Comparison of ENCODE assay signal across 3 cellular contexts in the genomic region with DNA sequence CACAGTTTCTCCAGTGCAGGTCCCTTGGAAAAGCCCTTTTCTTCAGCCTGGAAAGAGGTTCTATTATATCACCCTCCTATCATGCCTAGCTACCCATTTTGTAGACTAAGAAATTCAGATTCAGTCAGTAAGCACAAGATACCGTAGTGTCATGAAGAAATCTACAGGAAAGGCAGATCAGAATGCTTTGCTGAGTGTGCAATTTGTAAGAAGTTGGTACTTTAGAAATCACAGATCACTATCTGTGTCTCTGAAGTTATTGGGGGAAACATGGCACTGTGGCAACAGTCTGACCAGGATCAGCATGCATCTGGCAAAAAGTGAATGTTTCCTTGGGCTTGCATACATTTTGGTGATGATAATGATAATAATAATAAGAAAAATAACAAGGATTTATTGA.
TF ChIP-seq lines count a peak whose summit lies in the region.

No MANE protein-coding gene starts in this region.

TF ChIP-seq in A549, 52 proteins besides CTCF, POLR2A, EP300 and RAD21:
- TF ChIP-seq, protein P1, sequence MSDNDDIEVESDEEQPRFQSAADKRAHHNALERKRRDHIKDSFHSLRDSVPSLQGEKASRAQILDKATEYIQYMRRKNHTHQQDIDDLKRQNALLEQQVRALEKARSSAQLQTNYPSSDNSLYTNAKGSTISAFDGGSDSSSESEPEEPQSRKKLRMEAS (IDR thresholded peaks at IDR 0.05), result no peak
- peak; percentile 70 for TF ChIP-seq MAFK (IDR thresholded peaks at IDR 0.05; ENCODE audit: partially characterized antibody)

TF ChIP-seq in IMR-90, 13 proteins besides CTCF, POLR2A, EP300 and RAD21:
- no peak for TF ChIP-seq NFE2L2 (IDR thresholded peaks at IDR 0.05; ENCODE audit: low read depth, low read length)
- peak; percentile 73 for TF ChIP-seq MAFK (IDR thresholded peaks at IDR 0.05; ENCODE audit: low read depth, low read length)

TF ChIP-seq in K562, 482 proteins besides CTCF, POLR2A, EP300 and RAD21 (continued from another document):
- TF ChIP-seq PRMT5 (CRISPR knock-in tag; IDR thresholded peaks at IDR 0.05), result no peak
- peak; percentile 19; the same call in 1 of the 2 replicates for TF ChIP-seq C11orf30 (IDR thresholded peaks at IDR 0.05; ENCODE audit: low read depth)
- 0 out of 2 replicates have a peak, but pooled peaks have one; percentile 25 for TF ChIP-seq MAFG (tag; conservative IDR thresholded peaks at IDR 0.05)
- TF ChIP-seq ZNF316 (IDR thresholded peaks at IDR 0.05), result peak; percentile 50; the same call in 1 of the 2 replicates
- no peak for TF ChIP-seq U2AF1 (optimal IDR thresholded peaks at IDR 0.05; ENCODE audit: low read depth, low read length)
- TF ChIP-seq ZNF212 (CRISPR knock-in tag; IDR thresholded peaks at IDR 0.05), result no peak
- no peak for TF ChIP-seq KLF1 (tag; IDR thresholded peaks at IDR 0.05)
TF ChIP-seq in K562: peak in this region for 4.
